Comparison of ENCODE assay signal across 9 cellular contexts in genomic region chr15:55224892-55225291, GRCh38. TPM values are rescaled to one million over a fixed set of nuclear protein-coding genes. Genes with fewer than 3 reads are reported as not detected.
DNase-seq lines count a peak whose midpoint lies in the region; ATAC-seq lines count a peak whose summit lies in the region.
"Had no signal": no experiment of that assay in that cellular context is flagged by ENCODE, and none has a peak within 500 bp of the region (broad histone marks: within the 10 kb centered on the region; RNA-seq: fewer than 3 reads in every experiment).

No MANE protein-coding gene starts in this region.

- POLR2A ChIA-PET in activated CD4-positive, alpha-beta T cell treated with anti-CD3 and anti-CD28 coated beads for 36 hours (lab: Charles Lee) = no interaction called here

- no peak overlapping the region for H3K4me3 ChIP-seq in Jurkat, Clone E6-1 (ENCODE audit: low read length)

- DNase-seq in activated CD4-positive, alpha-beta T cell treated with anti-CD3 and anti-CD28 coated beads for 36 hours = no peak
- DNase-seq in activated CD4-positive, alpha-beta T cell treated with anti-CD3 and anti-CD28 coated beads for 48 hours = no peak
- peak; percentile 91 for DNase-seq in Jurkat, Clone E6-1 (ENCODE audit: low read depth, low spot score)
- DNase-seq in renal cortical epithelial cell (ENCODE audit: low read depth) = peak; percentile 96
- DNase-seq in Right ventricle myocardium inferior (ENCODE audit: missing footprints) = no peak
- DNase-seq in pons (ENCODE audit: low spot score) = no peak
- no peak for DNase-seq in cardiac septum (ENCODE audit: low spot score)
- DNase-seq: effector CD8-positive, alpha-beta T cell had no signal

- CTCF ChIA-PET in activated CD4-positive, alpha-beta T cell treated with anti-CD3 and anti-CD28 coated beads for 36 hours (lab: Charles Lee) = interaction anchor here (1.4 kb wide), 1 partner anchor 66 kb away, joined by 4 read pairs; no protein-coding TSS in a partner anchor

- intact Hi-C loops in activated CD4-positive, alpha-beta T cell treated with anti-CD3 and anti-CD28 coated beads for 36 hours (cut with DNase I, micrococcal nuclease) = loop anchor here in 1 of 2 experiments (2.0 kb wide), 1 partner anchor 24 kb away; no protein-coding TSS in a partner anchor
- intact Hi-C loops in Right ventricle myocardium inferior (cut with DNase I) = no loop called here
- intact Hi-C loops in cardiac septum (cut with DNase I) = no loop called here

- peaks cover 48% of the 10 kb centered on the region for H3K4me1 Mint-ChIP-seq in activated CD4-positive, alpha-beta T cell treated with anti-CD3 and anti-CD28 coated beads for 36 hours
- H3K4me1 Mint-ChIP-seq in activated naive CD8-positive, alpha-beta T cell (ENCODE audit: low read depth) = peaks cover 56% of the 10 kb centered on the region

- no peak overlapping the region for H3K4me3 Mint-ChIP-seq in activated CD4-positive, alpha-beta T cell treated with anti-CD3 and anti-CD28 coated beads for 36 hours
- H3K4me3 Mint-ChIP-seq in activated naive CD8-positive, alpha-beta T cell = no peak overlapping the region

- H3K9me3 Mint-ChIP-seq in activated CD4-positive, alpha-beta T cell treated with anti-CD3 and anti-CD28 coated beads for 36 hours (ENCODE audit: low read depth) = no peaks in the 10 kb centered on the region
- no peaks in the 10 kb centered on the region for H3K9me3 Mint-ChIP-seq in activated naive CD8-positive, alpha-beta T cell (ENCODE audit: low read depth)

- H3K36me3 Mint-ChIP-seq in activated CD4-positive, alpha-beta T cell treated with anti-CD3 and anti-CD28 coated beads for 36 hours (ENCODE audit: low read depth) = peaks cover 69% of the 10 kb centered on the region
- H3K36me3 Mint-ChIP-seq in activated naive CD8-positive, alpha-beta T cell = peaks cover 8% of the 10 kb centered on the region

- H3K27me3 Mint-ChIP-seq in activated CD4-positive, alpha-beta T cell treated with anti-CD3 and anti-CD28 coated beads for 36 hours = no peaks in the 10 kb centered on the region
- H3K27me3 Mint-ChIP-seq in activated naive CD8-positive, alpha-beta T cell = no peaks in the 10 kb centered on the region

- peak; percentile 43 for ATAC-seq in activated CD4-positive, alpha-beta T cell treated with anti-CD3 and anti-CD28 coated beads for 36 hours
- no peak for ATAC-seq in Right ventricle myocardium inferior

- peak overlapping the region; percentile 59 for H3K27ac Mint-ChIP-seq in activated CD4-positive, alpha-beta T cell treated with anti-CD3 and anti-CD28 coated beads for 36 hours
- H3K27ac Mint-ChIP-seq in activated naive CD8-positive, alpha-beta T cell = peak overlapping the region; percentile 72

RNA-seq across cellular contexts. Expression of gene RSL24D1, which starts 28.2 kb away (rescaled TPM):
- 100 to 1,000 TPM; 152 to 188 TPM for total RNA-seq in activated CD4-positive, alpha-beta T cell treated with anti-CD3 and anti-CD28 coated beads for 36 hours
- polyA plus RNA-seq in Jurkat, Clone E6-1 (2012; ENCODE audit: insufficient read depth, insufficient read length) = 195 TPM
- total RNA-seq in renal cortical epithelial cell (77.5 and 147 TPM in 2 replicates), Right ventricle myocardium inferior (41.0 TPM), cardiac septum (38.4 TPM)

Comparison
In these comparisons a context has a peak if more than half of its experiments do, and no peak if none do; other contexts are left out.
1. DNase-seq: peak in Jurkat, Clone E6-1 (single experiment) and renal cortical epithelial cell (single experiment); none in activated CD4-positive, alpha-beta T cell treated with anti-CD3 and anti-CD28 coated beads for 36 hours (single experiment), activated CD4-positive, alpha-beta T cell treated with anti-CD3 and anti-CD28 coated beads for 48 hours (single experiment), Right ventricle myocardium inferior (single experiment), pons (single experiment) and cardiac septum (single experiment).